Comparison of ENCODE assay signal across 1 cellular context in genomic region chr19:52028027-52028779, GRCh38.
A peak's percentile ranks its signal among the peaks of the same experiment; 100 is the strongest.
TF ChIP-seq lines count a peak whose summit lies in the region.

Gene ZNF614, minus strand, starts transcription at chr19:52028379. Its CDS starts 2,634 bp downstream, at chr19:52025745.

TF ChIP-seq in K562, 482 proteins besides CTCF, POLR2A, EP300 and RAD21 (continued from another document and continues in another):
- 0 out of 2 replicates have a peak, but pooled peaks have one; percentile 17 for TF ChIP-seq RERE (CRISPR knock-in tag; IDR thresholded peaks at IDR 0.05; ENCODE audit: borderline replicate concordance)
- no peak for TF ChIP-seq RFX1 (IDR thresholded peaks at IDR 0.05)
- peak; percentile 47 to 55; a peak in 1 of 4 replicates for TF ChIP-seq FOXK2 (conservative IDR thresholded peaks at IDR 0.05 in 1 of 2, IDR thresholded peaks at IDR 0.05 in 1 of 2; ENCODE audit: low read depth in 2 of 2)
- TF ChIP-seq MEIS2 (IDR thresholded peaks at IDR 0.05; ENCODE audit: partially characterized antibody) = peak; percentile 50
- TF ChIP-seq FOXJ2 (tag; IDR thresholded peaks at IDR 0.05) = peak; percentile 67
- TF ChIP-seq ZBTB49 (CRISPR knock-in tag; IDR thresholded peaks at IDR 0.05; ENCODE audit: borderline replicate concordance) = 0 out of 2 replicates have a peak, but pooled peaks have one; percentile 51
- no peak for TF ChIP-seq RB1 (IDR thresholded peaks at IDR 0.05; ENCODE audit: low read depth)
- no peak for TF ChIP-seq DDX20 (tag; IDR thresholded peaks at IDR 0.05; ENCODE audit: low read depth)
- no peak for TF ChIP-seq ZNF717 (CRISPR knock-in tag; IDR thresholded peaks at IDR 0.05)
- TF ChIP-seq CREB1 (IDR thresholded peaks at IDR 0.05) = peak; percentile 98
- TF ChIP-seq CREB1 (CRISPR knock-in tag; IDR thresholded peaks at IDR 0.05) = peak; percentile 99
- TF ChIP-seq GTF2A2 (tag; IDR thresholded peaks at IDR 0.05) = no peak
- TF ChIP-seq RHOXF2B (CRISPR knock-in tag; conservative IDR thresholded peaks at IDR 0.05) = no peak
- TF ChIP-seq KAT2B (IDR thresholded peaks at IDR 0.05; ENCODE audit: low read depth, low read length) = no peak
- no peak for TF ChIP-seq RUNX1 (IDR thresholded peaks at IDR 0.05; ENCODE audit: low read depth)
- no peak for TF ChIP-seq TAL1 (IDR thresholded peaks at IDR 0.05)
- TF ChIP-seq ZNF57 (CRISPR knock-in tag; IDR thresholded peaks at IDR 0.05) = no peak
- no peak for TF ChIP-seq ZNF707 (CRISPR knock-in tag; conservative IDR thresholded peaks at IDR 0.05)
- peak; percentile 77 for TF ChIP-seq TFAP4 (CRISPR knock-in tag; IDR thresholded peaks at IDR 0.05; ENCODE audit: borderline replicate concordance)
- TF ChIP-seq PREB (CRISPR knock-in tag; IDR thresholded peaks at IDR 0.05) = no peak
- peak; percentile 79 for TF ChIP-seq SMAD4 (CRISPR knock-in tag; conservative IDR thresholded peaks at IDR 0.05)
- TF ChIP-seq USF2 (CRISPR knock-in tag; IDR thresholded peaks at IDR 0.05) = no peak
- no peak for TF ChIP-seq PTRF (tag; IDR thresholded peaks at IDR 0.05)
- TF ChIP-seq ZSCAN29 (IDR thresholded peaks at IDR 0.05) = no peak
- TF ChIP-seq PHF8 (IDR thresholded peaks at IDR 0.05; ENCODE audit: borderline replicate concordance, low read length) = peak; percentile 98
- no peak for TF ChIP-seq ZNF174 (CRISPR knock-in tag; IDR thresholded peaks at IDR 0.05)
- TF ChIP-seq CBFA2T2 (conservative IDR thresholded peaks at IDR 0.05) = no peak
- no peak for TF ChIP-seq FOXK1 (CRISPR knock-in tag; IDR thresholded peaks at IDR 0.05; ENCODE audit: borderline replicate concordance)
- no peak for TF ChIP-seq ADNP (tag; IDR thresholded peaks at IDR 0.05)
- no peak for TF ChIP-seq MAFG (tag; conservative IDR thresholded peaks at IDR 0.05)
- no peak for TF ChIP-seq REST (CRISPR knock-in tag; IDR thresholded peaks at IDR 0.05; ENCODE audit: low read depth)
- TF ChIP-seq CGGBP1 (CRISPR knock-in tag; IDR thresholded peaks at IDR 0.05) = no peak
- no peak for TF ChIP-seq GATAD2B (IDR thresholded peaks at IDR 0.05; ENCODE audit: borderline replicate concordance)
- no peak for TF ChIP-seq ZNF184 (CRISPR knock-in tag; IDR thresholded peaks at IDR 0.05)
- TF ChIP-seq ZBTB5 (IDR thresholded peaks at IDR 0.05) = no peak
- TF ChIP-seq TOE1 (IDR thresholded peaks at IDR 0.05; ENCODE audit: borderline replicate concordance) = peak; percentile 52; the same call in 1 of the 2 replicates
- no peak for TF ChIP-seq TOE1 (CRISPR knock-in tag; IDR thresholded peaks at IDR 0.05; ENCODE audit: borderline replicate concordance, low read depth)
- TF ChIP-seq SP1 (CRISPR knock-in tag; IDR thresholded peaks at IDR 0.05) = peak; percentile 69; the same call in 1 of the 2 replicates
- no peak for TF ChIP-seq RBM34 (IDR thresholded peaks at IDR 0.05; ENCODE audit: borderline replicate concordance, insufficient read depth, low read length)
- peak; percentile 93 for TF ChIP-seq CHD2 (IDR thresholded peaks at IDR 0.05; ENCODE audit: low read depth, low read length)
- no peak for TF ChIP-seq MEF2A (IDR thresholded peaks at IDR 0.05; ENCODE audit: control insufficient read depth, low read depth, low read length)
- peak; percentile 73 for TF ChIP-seq CHAMP1 (IDR thresholded peaks at IDR 0.05)
- TF ChIP-seq ZNF436 (CRISPR knock-in tag; IDR thresholded peaks at IDR 0.05) = no peak
- TF ChIP-seq HMG20B (CRISPR knock-in tag; IDR thresholded peaks at IDR 0.05) = no peak
- no peak for TF ChIP-seq TEAD2 (tag; IDR thresholded peaks at IDR 0.05)
- peak; percentile 73; the same call in 1 of the 2 replicates for TF ChIP-seq MEF2D (tag; conservative IDR thresholded peaks at IDR 0.05; ENCODE audit: low read depth)
